ENCODE assay signal across 1 cellular context in the genomic region with DNA sequence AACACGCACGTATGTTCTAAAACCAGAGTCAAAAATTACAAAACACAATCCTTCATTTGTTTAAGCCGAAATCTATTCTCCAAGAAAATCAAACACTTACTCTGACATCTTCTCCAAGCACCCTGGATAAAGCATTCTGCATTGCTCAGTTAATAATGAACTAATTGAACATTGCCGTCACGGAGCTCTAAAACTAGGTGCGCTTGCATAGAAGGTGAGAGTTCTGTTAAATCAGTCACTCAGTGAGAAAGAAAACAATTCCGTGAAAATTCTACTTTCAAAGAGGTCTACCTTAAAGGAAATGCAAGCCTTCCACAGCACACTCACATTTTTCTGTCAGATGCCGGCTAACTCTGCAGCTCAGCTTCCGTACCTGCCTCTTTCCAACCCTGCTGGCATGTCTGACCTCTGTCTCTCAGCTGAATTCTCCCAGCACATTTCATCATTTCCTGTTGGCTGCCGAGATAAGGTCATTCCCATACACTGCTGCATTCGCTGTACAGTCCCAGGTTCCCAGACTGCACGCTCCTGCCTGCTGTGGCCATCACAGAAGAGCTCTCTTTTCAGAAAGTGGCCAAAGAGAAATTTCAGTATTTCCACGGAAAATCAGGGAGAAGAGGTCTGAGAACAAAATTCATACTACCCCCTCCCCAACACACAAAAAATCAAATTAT.
TF ChIP-seq lines count a peak whose summit lies in the region.

No MANE protein-coding gene starts in this region.

TF ChIP-seq in K562, 482 proteins besides CTCF, POLR2A, EP300 and RAD21 (continued from another document):
- TF ChIP-seq HMBOX1 (IDR thresholded peaks at IDR 0.05) (no peak), ZNF175 (CRISPR knock-in tag; IDR thresholded peaks at IDR 0.05; ENCODE audit: low read depth) (0 out of 2 replicates have a peak, but pooled peaks have one; percentile 23), ZNF239 (CRISPR knock-in tag; IDR thresholded peaks at IDR 0.05) (no peak), ZNF639 (CRISPR knock-in tag; conservative IDR thresholded peaks at IDR 0.05 in 1 of 2, IDR thresholded peaks at IDR 0.05 in 1 of 2) (no peak), EWSR1 (IDR thresholded peaks at IDR 0.05; ENCODE audit: borderline replicate concordance, low read depth, partially characterized antibody) (no peak), HDAC2 (IDR thresholded peaks at IDR 0.05) (peak; percentile 52; the same call in 1 of the 2 replicates), ZNF197 (CRISPR knock-in tag; IDR thresholded peaks at IDR 0.05; ENCODE audit: low read depth) (0 out of 2 replicates have a peak, but pooled peaks have one; percentile 48), MEIS2 (IDR thresholded peaks at IDR 0.05; ENCODE audit: partially characterized antibody) (peak; percentile 34), ATF4 (CRISPR knock-in tag; IDR thresholded peaks at IDR 0.05) (peak; percentile 90), TAL1 (IDR thresholded peaks at IDR 0.05) (no peak; the same call in 1 of the 2 replicates), COPS2 (conservative IDR thresholded peaks at IDR 0.05) (no peak), ZSCAN32 (CRISPR knock-in tag; IDR thresholded peaks at IDR 0.05) (peak; percentile 20; the same call in 1 of the 2 replicates), DACH1 (IDR thresholded peaks at IDR 0.05; ENCODE audit: partially characterized antibody) (peak; percentile 52), MGA (IDR thresholded peaks at IDR 0.05) (0 out of 2 replicates have a peak, but pooled peaks have one; percentile 9), GTF3C2 (IDR thresholded peaks at IDR 0.05; ENCODE audit: borderline replicate concordance, extremely low read depth, insufficient read length) (no peak), GABPA (tag; conservative IDR thresholded peaks at IDR 0.05; ENCODE audit: low read depth) (peak; percentile 88), JUN (IDR thresholded peaks at IDR 0.05; ENCODE audit: borderline replicate concordance, low read depth, low read length) (0 out of 2 replicates have a peak, but pooled peaks have one; percentile 54), JUN (CRISPR knock-in tag; IDR thresholded peaks at IDR 0.05; ENCODE audit: borderline replicate concordance) (no peak), TCF3 (CRISPR knock-in tag; IDR thresholded peaks at IDR 0.05) (peak; percentile 58), ZFP1 (CRISPR knock-in tag; IDR thresholded peaks at IDR 0.05) (no peak)
- TF ChIP-seq, protein P1, sequence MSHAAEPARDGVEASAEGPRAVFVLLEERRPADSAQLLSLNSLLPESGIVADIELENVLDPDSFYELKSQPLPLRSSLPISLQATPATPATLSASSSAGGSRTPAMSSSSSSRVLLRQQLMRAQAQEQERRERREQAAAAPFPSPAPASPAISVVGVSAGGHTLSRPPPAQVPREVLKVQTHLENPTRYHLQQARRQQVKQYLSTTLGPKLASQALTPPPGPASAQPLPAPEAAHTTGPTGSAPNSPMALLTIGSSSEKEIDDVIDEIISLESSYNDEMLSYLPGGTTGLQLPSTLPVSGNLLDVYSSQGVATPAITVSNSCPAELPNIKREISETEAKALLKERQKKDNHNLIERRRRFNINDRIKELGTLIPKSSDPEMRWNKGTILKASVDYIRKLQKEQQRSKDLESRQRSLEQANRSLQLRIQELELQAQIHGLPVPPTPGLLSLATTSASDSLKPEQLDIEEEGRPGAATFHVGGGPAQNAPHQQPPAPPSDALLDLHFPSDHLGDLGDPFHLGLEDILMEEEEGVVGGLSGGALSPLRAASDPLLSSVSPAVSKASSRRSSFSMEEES (CRISPR knock-in tag; IDR thresholded peaks at IDR 0.05), result no peak
